ENCODE assay signal across 16 cellular contexts in genomic region chr1:90800012-90800717, GRCh38.
"Had no signal": no experiment of that assay in that cellular context is flagged by ENCODE, and none has a peak within 500 bp of the region (broad histone marks: within the 10 kb centered on the region; RNA-seq: fewer than 3 reads in every experiment).

No MANE protein-coding gene starts in this region.

- H3K4me3 ChIP-seq: gastrocnemius medialis, hepatocyte, lower lobe of right lung, smooth muscle cell, tibial nerve had no signal

- ATAC-seq: gastrocnemius medialis; lower lobe of right lung; right cardiac atrium; stimulated activated memory B cell treated with anti-CD40 and anti-IgM and Interleukin-4, amounts not matched to agents 10 μg/mL and 1 μg/mL and 100 μg/mL, for 72 hours had no signal

- DNase-seq: activated CD4-positive, alpha-beta T cell treated with anti-CD3 and anti-CD28 coated beads, Interleukin-2, amount 10 ng/mL, durations not matched to agents 24 days and 14 days; activated naive CD4-positive, alpha-beta T cell treated with Interleukin-2 at 50 U/mL for 16 hours; cortex of kidney; effector CD8-positive, alpha-beta T cell; gastrocnemius medialis; kidney glomerular epithelial cell; lower lobe of right lung; midbrain; posterior cingulate gyrus; right cardiac atrium; T1000 had no signal

- H3K36me3 ChIP-seq: gastrocnemius medialis, lower lobe of right lung, neutrophil, tibial nerve had no signal

- H3K4me2 ChIP-seq: hepatocyte, smooth muscle cell had no signal

- H3K79me2 ChIP-seq: hepatocyte had no signal

- H2AFZ ChIP-seq: hepatocyte had no signal

- H3K9me3 ChIP-seq: gastrocnemius medialis, lower lobe of right lung, neutrophil had no signal

- H3K27ac ChIP-seq: gastrocnemius medialis, hepatocyte, lower lobe of right lung, neutrophil, tibial nerve had no signal

- H3K27me3 ChIP-seq: gastrocnemius medialis had no signal

- H3K4me1 ChIP-seq: gastrocnemius medialis, lower lobe of right lung, tibial nerve had no signal
